8 cellular contexts compared by ENCODE assay signal in genomic region chr19:21021238-21021637, GRCh38. TPM values are rescaled to one million over a fixed set of nuclear protein-coding genes. Genes with fewer than 3 reads are reported as not detected.
DNase-seq lines count a peak whose midpoint lies in the region; ATAC-seq and TF ChIP-seq lines count a peak whose summit lies in the region.
"Not testable (repeated sequence)": the region's sequence is repeated elsewhere in the genome, so short reads cannot be mapped to it uniquely, and the experiment has no call there.

No MANE protein-coding gene starts in this region.

- H3K27me3 ChIP-seq in CD4-positive, CD25-positive, alpha-beta regulatory T cell (ENCODE audit: control insufficient read depth, insufficient read depth, low read length); IMR-90 (ENCODE audit: control insufficient read depth, insufficient read depth, low read length); SU-DHL-6 (ENCODE audit: low read length); neural progenitor cell; suprapubic skin: not testable (repeated sequence)

- peak overlapping the region; percentile 81 for H3K9ac ChIP-seq in IMR-90 (ENCODE audit: low read depth, low read length)
- H3K9ac ChIP-seq in SU-DHL-6 (ENCODE audit: low read length): peak overlapping the region; percentile 89
- H3K9ac ChIP-seq in neural progenitor cell: peak overlapping the region; percentile 72

- H3K4me2 ChIP-seq in IMR-90 (ENCODE audit: low read depth, low read length) (peak overlapping the region; percentile 58), SU-DHL-6 (ENCODE audit: low read depth, low read length, poor library complexity, severe bottlenecking) (peak overlapping the region; percentile 75), neural progenitor cell (peak overlapping the region; percentile 94)

- peaks cover 36% of the 10 kb centered on the region for H3K36me3 ChIP-seq in CD4-positive, CD25-positive, alpha-beta regulatory T cell (ENCODE audit: control insufficient read depth, insufficient read depth, low read length)
- not testable (repeated sequence) for H3K36me3 ChIP-seq in IMR-90 (ENCODE audit: control insufficient read depth, insufficient read depth, low read length); neural progenitor cell
- H3K36me3 ChIP-seq in SU-DHL-6 (ENCODE audit: low read length): peaks cover 16% of the 10 kb centered on the region
- H3K36me3 ChIP-seq in suprapubic skin: peaks cover 13% of the 10 kb centered on the region

- H3K9me1 ChIP-seq in IMR-90 (ENCODE audit: insufficient read depth, low read length): not testable (repeated sequence)

- TF ChIP-seq POLR2A in IMR-90 (IDR thresholded peaks at IDR 0.05; ENCODE audit: low read depth, low read length); suprapubic skin (IDR thresholded peaks at IDR 0.05): not testable (repeated sequence)

- peaks cover 58% of the 10 kb centered on the region for H3K79me2 ChIP-seq in SU-DHL-6 (ENCODE audit: insufficient read depth, low read length)
- peaks cover 52% of the 10 kb centered on the region for H3K79me2 ChIP-seq in neural progenitor cell (ENCODE audit: low read depth)

- intact Hi-C loops in IMR-90 (cut with micrococcal nuclease): loop anchor here (5.0 to 10.0 kb wide), 2 partner anchors 99 to 124 kb away; partner anchors contain the start of genes ZNF431 and ZNF85

- BruUV-seq in IMR-90 (replicated peaks; lab: Mats Ljungman, UMichigan): not testable (repeated sequence)

- peak overlapping the region; percentile 77 for H2BK5ac ChIP-seq in IMR-90 (ENCODE audit: low read depth, low read length, poor library complexity, severe bottlenecking)

- H3K9me3 Mint-ChIP-seq in CD4-positive, CD25-positive, alpha-beta regulatory T cell: not testable (repeated sequence)
- peaks cover 26% of the 10 kb centered on the region for H3K9me3 Mint-ChIP-seq in neural progenitor cell

- H3K27me3 Mint-ChIP-seq in CD4-positive, CD25-positive, alpha-beta regulatory T cell; neural progenitor cell (ENCODE audit: insufficient read depth, low read depth): not testable (repeated sequence)

- H3K27ac Mint-ChIP-seq in CD4-positive, CD25-positive, alpha-beta regulatory T cell: peak overlapping the region; percentile 100
- peak overlapping the region; percentile 99 for H3K27ac Mint-ChIP-seq in neural progenitor cell

- peak overlapping the region; percentile 98 for H2AFZ ChIP-seq in IMR-90 (replicated peaks; ENCODE audit: low read length, poor library complexity)
- H2AFZ ChIP-seq in SU-DHL-6 (ENCODE audit: low read depth, low read length, severe bottlenecking): peak overlapping the region; percentile 69
- H2AFZ ChIP-seq in neural progenitor cell (replicated peaks): peak overlapping the region; percentile 71

- not testable (repeated sequence) for TF ChIP-seq RAD21 in IMR-90 (IDR thresholded peaks at IDR 0.05; ENCODE audit: low read length)

- H2AK9ac ChIP-seq in IMR-90 (replicated peaks; ENCODE audit: low read depth, low read length, poor library complexity): not testable (repeated sequence)

- CTCF ChIA-PET in IMR-90 (lab: Yijun Ruan, JAX): not testable (repeated sequence)

- peak overlapping the region; percentile 78 for H3K23ac ChIP-seq in IMR-90 (ENCODE audit: low read depth, low read length)

- DNase-seq in CD4-positive, CD25-positive, alpha-beta regulatory T cell: peak in 1 of 3 donors; percentile 8
- not testable (repeated sequence) for DNase-seq in IMR-90; epithelial cell of esophagus (ENCODE audit: low read depth); neural progenitor cell (ENCODE audit: low spot score); suprapubic skin (ENCODE audit: low spot score in 2 of 2)
- DNase-seq in amniotic epithelial cell (ENCODE audit: low read depth) (peak; percentile 1), iris pigment epithelial cell (ENCODE audit: low read depth) (peak; percentile 10)

- H3K4me1 ChIP-seq in CD4-positive, CD25-positive, alpha-beta regulatory T cell (ENCODE audit: control insufficient read depth, insufficient read depth, low read length, poor library complexity, severe bottlenecking): peaks cover 24% of the 10 kb centered on the region
- not testable (repeated sequence) for H3K4me1 ChIP-seq in IMR-90 (ENCODE audit: control insufficient read depth, insufficient read depth, low read length); neural progenitor cell
- H3K4me1 ChIP-seq in suprapubic skin: peaks cover 26% of the 10 kb centered on the region

- not testable (repeated sequence) for H2BK20ac ChIP-seq in IMR-90 (ENCODE audit: low read depth, low read length)

- H3K4ac ChIP-seq in IMR-90 (ENCODE audit: low read depth, low read length): peak overlapping the region; percentile 79; the same call in 1 of the 2 replicates

- peaks cover 13 to 20% of the 10 kb centered on the region in 2 experiments; a peak in 3 of 4 replicates for H3K79me1 ChIP-seq in IMR-90 (ENCODE audit: low read depth in 1 of 2, low read length in 2 of 2)

- POLR2A ChIA-PET in IMR-90 (lab: Charles Lee; ENCODE audit: unreplicated experiment): interaction anchor here (0.5 kb wide), 1 partner anchor 48 kb away, joined by 3 read pairs; no protein-coding TSS in a partner anchor

- not testable (repeated sequence) for H4K20me1 ChIP-seq in IMR-90 (ENCODE audit: insufficient read depth, low read length); SU-DHL-6 (ENCODE audit: low read depth, low read length); neural progenitor cell (ENCODE audit: low read depth)

- not testable (repeated sequence) for TF ChIP-seq EP300 in suprapubic skin (IDR thresholded peaks at IDR 0.05)

- not testable (repeated sequence) for TF ChIP-seq CTCF in IMR-90 (conservative IDR thresholded peaks at IDR 0.05; ENCODE audit: low read depth, low read length); SU-DHL-6 (IDR thresholded peaks at IDR 0.05; ENCODE audit: insufficient read depth, low read length, poor library complexity, severe bottlenecking); epithelial cell of esophagus (IDR thresholded peaks at IDR 0.05; ENCODE audit: insufficient read depth, low read depth, low read length, missing control alignments); neural progenitor cell (IDR thresholded peaks at IDR 0.05); suprapubic skin (IDR thresholded peaks at IDR 0.05)

- not testable (repeated sequence) for H3K9me3 ChIP-seq in CD4-positive, CD25-positive, alpha-beta regulatory T cell (ENCODE audit: control insufficient read depth in 2 of 2, low read length in 2 of 2); IMR-90 (ENCODE audit: control insufficient read depth, insufficient read depth, low read length); SU-DHL-6 (ENCODE audit: insufficient read depth, low read length); neural progenitor cell (ENCODE audit: low read depth); suprapubic skin

- not testable (repeated sequence) for H2BK15ac ChIP-seq in IMR-90 (ENCODE audit: low read depth, low read length)

- peaks cover 30 to 61% (median 43%) of the 10 kb centered on the region in 4 donors for H3K4me1 Mint-ChIP-seq in CD4-positive, CD25-positive, alpha-beta regulatory T cell
- H3K4me1 Mint-ChIP-seq in neural progenitor cell: not testable (repeated sequence)

- H2BK120ac ChIP-seq in IMR-90 (ENCODE audit: low read depth, low read length): not testable (repeated sequence)

- peak overlapping the region; percentile 87 to 94; a peak in 2 of 4 replicates for H4K8ac ChIP-seq in IMR-90 (ENCODE audit: low read depth in 2 of 2, low read length in 2 of 2)

- in situ Hi-C loops in IMR-90 (cut with MboI; ENCODE audit: low sequenced_read_pairs): not testable (repeated sequence)

- WGBS in IMR-90 (ENCODE audit: extremely low coverage in 2 of 2, insufficient read length in 1 of 2), 2 experiments: no CpG with 5 or more reads among the region's 11 CpGs
- 5% methylated on average over 11 of the region's 11 CpGs for WGBS in suprapubic skin

- not testable (repeated sequence) for H3K18ac ChIP-seq in IMR-90 (ENCODE audit: low read depth, low read length)

- not testable (repeated sequence) for H3K9me2 ChIP-seq in SU-DHL-6 (replicated peaks; ENCODE audit: insufficient read depth, low read length)

- peaks cover 35% of the 10 kb centered on the region for H3K36me3 Mint-ChIP-seq in CD4-positive, CD25-positive, alpha-beta regulatory T cell
- peaks cover 40% of the 10 kb centered on the region for H3K36me3 Mint-ChIP-seq in neural progenitor cell

- H3K4me3 Mint-ChIP-seq in CD4-positive, CD25-positive, alpha-beta regulatory T cell: peak overlapping the region; percentile 96 to 100 (median 100)
- H3K4me3 Mint-ChIP-seq in neural progenitor cell: peak overlapping the region; percentile 100

- dilution Hi-C loops in IMR-90 (cut with HindIII; ENCODE audit: low sequenced_read_pairs, unreplicated experiment): not testable (repeated sequence)

- not testable (repeated sequence) for ATAC-seq in CD4-positive, CD25-positive, alpha-beta regulatory T cell (ENCODE audit: low read depth in 2 of 2)
- ATAC-seq in IMR-90 (ENCODE audit: low read depth): peak; percentile 2

- H2AK5ac ChIP-seq in IMR-90 (ENCODE audit: low read depth, low read length): not testable (repeated sequence)

- not testable (repeated sequence) for H4K5ac ChIP-seq in IMR-90 (ENCODE audit: low read depth, low read length)

- peak overlapping the region; percentile 82; the same call in 1 of the 2 replicates for H3K14ac ChIP-seq in IMR-90 (replicated peaks; ENCODE audit: low read depth, low read length)

- H3K4me3 ChIP-seq in CD4-positive, CD25-positive, alpha-beta regulatory T cell (ENCODE audit: low read depth, low read length): peak overlapping the region; percentile 88
- peak overlapping the region; percentile 82 for H3K4me3 ChIP-seq in IMR-90 (ENCODE audit: insufficient read depth, low read depth, low read length)
- H3K4me3 ChIP-seq in SU-DHL-6 (ENCODE audit: insufficient read depth, low read length, poor library complexity, severe bottlenecking): peak overlapping the region; percentile 96
- peak overlapping the region; percentile 82 for H3K4me3 ChIP-seq in epithelial cell of esophagus (ENCODE audit: low read length)
- H3K4me3 ChIP-seq in neural progenitor cell: peak overlapping the region; percentile 81
- H3K4me3 ChIP-seq in suprapubic skin: peak overlapping the region; percentile 82

- H3K27ac ChIP-seq in CD4-positive, CD25-positive, alpha-beta regulatory T cell (ENCODE audit: insufficient read depth, low read length, poor library complexity, severe bottlenecking): peak overlapping the region; percentile 95
- H3K27ac ChIP-seq in IMR-90 (ENCODE audit: insufficient read depth, low read length) (peak overlapping the region; percentile 81), SU-DHL-6 (ENCODE audit: low read depth, low read length) (peak overlapping the region; percentile 72), suprapubic skin (peak overlapping the region; percentile 95)
- not testable (repeated sequence) for H3K27ac ChIP-seq in neural progenitor cell

- not testable (repeated sequence) for H3F3A ChIP-seq in SU-DHL-6 (ENCODE audit: insufficient read depth)
- H3F3A ChIP-seq in neural progenitor cell (ENCODE audit: low read depth): peaks cover 17% of the 10 kb centered on the region

- peak overlapping the region; percentile 64; the same call in 1 of the 2 replicates for H3K56ac ChIP-seq in IMR-90 (ENCODE audit: extremely low read depth, insufficient read depth, low read length)

- H4K91ac ChIP-seq in IMR-90 (ENCODE audit: insufficient read depth, low read depth, low read length): not testable (repeated sequence)

RNA-seq across cellular contexts. Expression of gene ZNF430, which starts 0.8 kb away (rescaled TPM):
- 37.6 TPM for total RNA-seq in CD4-positive, CD25-positive, alpha-beta regulatory T cell
- polyA plus RNA-seq in CD4-positive, CD25-positive, alpha-beta regulatory T cell: 10 to 100 TPM; 36.2 to 59.1 (median 49.5) TPM
- total RNA-seq in IMR-90 (2012; rRNA removed) (7.2 and 8.4 TPM in 2 replicates), neural progenitor cell (ENCODE audit: low replicate concordance) (11.7 and 17.3 TPM in 2 replicates), suprapubic skin (10 to 100 TPM; 22.0 to 36.0 (median 26.7) TPM)
- polyA plus RNA-seq in IMR-90 (2012; rRNA removed): 3.0 and 5.4 TPM in 2 replicates
- 1.8 and 4.1 TPM in 2 replicates for polyA plus RNA-seq in IMR-90 (2012; cell fraction: cytosol; rRNA removed)
- 3.0 and 5.9 TPM in 2 replicates for polyA plus RNA-seq in IMR-90 (2012; cell fraction: nucleus; rRNA removed; ENCODE audit: low replicate concordance)
